Comparison of ENCODE assay signal across 8 cellular contexts in genomic region chr1:227947678-227948492, GRCh38. TPM values are rescaled to one million over a fixed set of nuclear protein-coding genes. Genes with fewer than 3 reads are reported as not detected.
DNase-seq lines count a peak whose midpoint lies in the region; ATAC-seq and TF ChIP-seq lines count a peak whose summit lies in the region.

A gene with protein sequence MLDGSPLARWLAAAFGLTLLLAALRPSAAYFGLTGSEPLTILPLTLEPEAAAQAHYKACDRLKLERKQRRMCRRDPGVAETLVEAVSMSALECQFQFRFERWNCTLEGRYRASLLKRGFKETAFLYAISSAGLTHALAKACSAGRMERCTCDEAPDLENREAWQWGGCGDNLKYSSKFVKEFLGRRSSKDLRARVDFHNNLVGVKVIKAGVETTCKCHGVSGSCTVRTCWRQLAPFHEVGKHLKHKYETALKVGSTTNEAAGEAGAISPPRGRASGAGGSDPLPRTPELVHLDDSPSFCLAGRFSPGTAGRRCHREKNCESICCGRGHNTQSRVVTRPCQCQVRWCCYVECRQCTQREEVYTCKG (minus strand): TSS chr1:227947932. CDS start chr1:227947887, 45 bp downstream.

- H3K4me3 Mint-ChIP-seq in WTC11: peak within 1 kb of the TSS; percentile 82
- peak within 1 kb of the TSS; percentile 61 to 86 (median 76) for H3K4me3 Mint-ChIP-seq in naive thymus-derived CD8-positive, alpha-beta T cell

- peak within 1 kb of the TSS; percentile 49; the same call in 1 of the 2 replicates for H2AFZ ChIP-seq in KMS-11 (ENCODE audit: low read depth)

- POLR2A ChIA-PET in WTC11 (lab: Charles Lee): interaction anchor here (0.6 to 1.1 kb wide), 2 partner anchors 112 to 154 kb away, joined by 3 read pairs; no protein-coding TSS in a partner anchor
- POLR2A ChIA-PET in naive thymus-derived CD8-positive, alpha-beta T cell (lab: Charles Lee): interaction anchor here (0.7 to 4.2 kb wide), 4 partner anchors 127 to 187 kb away, joined by 3 to 19 read pairs (median 4); no protein-coding TSS in a partner anchor

- no peak within 1 kb of the TSS for H3K27ac Mint-ChIP-seq in WTC11
- H3K27ac Mint-ChIP-seq in naive thymus-derived CD8-positive, alpha-beta T cell: no peak within 1 kb of the TSS

- no peaks in the 10 kb centered on the region for H4K20me1 ChIP-seq in KMS-11 (ENCODE audit: insufficient read depth)

- no peak for DNase-seq in activated CD4-positive, CD25-positive, alpha-beta regulatory T cell treated with anti-CD3 and anti-CD28 coated beads, Interleukin-2, amount 50 U/mL, for 72 hours
- peak; percentile 64 for DNase-seq in WTC11 (ENCODE audit: low spot score)
- peak; percentile 47 for DNase-seq in fibroblast of gingiva (ENCODE audit: low read depth)
- DNase-seq in naive thymus-derived CD8-positive, alpha-beta T cell: peak in 2 of 10 donors; percentile 11 to 17

- no peaks in the 10 kb centered on the region for H3K36me3 Mint-ChIP-seq in WTC11
- H3K36me3 Mint-ChIP-seq in naive thymus-derived CD8-positive, alpha-beta T cell: no peaks in the 10 kb centered on the region

- peak within 1 kb of the TSS; percentile 14 for H3K4me3 ChIP-seq in KMS-11 (IDR thresholded peaks at IDR 0.05; ENCODE audit: insufficient read depth, low read depth, low read length)

- H3K27me3 Mint-ChIP-seq in WTC11 (ENCODE audit: low read depth): peaks cover 30% of the 10 kb centered on the region
- H3K27me3 Mint-ChIP-seq in naive thymus-derived CD8-positive, alpha-beta T cell: peaks cover 9 to 31% (median 14%) of the 10 kb centered on the region in 5 donors

- H3K4me1 ChIP-seq in KMS-11 (ENCODE audit: low read depth, poor library complexity, severe bottlenecking): no peaks in the 10 kb centered on the region

- no peaks in the 10 kb centered on the region for H3K9me3 Mint-ChIP-seq in WTC11
- H3K9me3 Mint-ChIP-seq in naive thymus-derived CD8-positive, alpha-beta T cell: no peaks in the 10 kb centered on the region

- H3K27ac ChIP-seq in KMS-11: no peak within 1 kb of the TSS

- H3K27me3 ChIP-seq in KMS-11 (ENCODE audit: insufficient read depth, low read depth): peaks cover 5% of the 10 kb centered on the region; the same call in 1 of the 2 replicates

- no peaks in the 10 kb centered on the region for H3K79me2 ChIP-seq in KMS-11 (ENCODE audit: insufficient read depth, low read depth)

- H3K4me2 ChIP-seq in KMS-11: peak within 1 kb of the TSS; percentile 76

- TF ChIP-seq CTCF in KMS-11 (conservative IDR thresholded peaks at IDR 0.05; ENCODE audit: low read depth, low read length): no peak
- no peak for TF ChIP-seq CTCF in WTC11 (IDR thresholded peaks at IDR 0.05)

- peaks cover 9% of the 10 kb centered on the region for H3K4me1 Mint-ChIP-seq in WTC11
- H3K4me1 Mint-ChIP-seq in naive thymus-derived CD8-positive, alpha-beta T cell: peaks cover 3 to 14% (median 13%) of the 10 kb centered on the region in 4 donors

- H3K9ac ChIP-seq in KMS-11: no peak within 1 kb of the TSS

- ATAC-seq in activated CD4-positive, CD25-positive, alpha-beta regulatory T cell treated with anti-CD3 and anti-CD28 coated beads, Interleukin-2, amount 50 U/mL, for 24 hours: peak; percentile 28 to 45
- ATAC-seq in WTC11 (peak; percentile 53), GM19455 (IDR thresholded peaks at IDR 0.05; ENCODE audit: unreplicated experiment) (no peak), HG03135 (IDR thresholded peaks at IDR 0.05; ENCODE audit: unreplicated experiment) (no peak)
- ATAC-seq in naive thymus-derived CD8-positive, alpha-beta T cell: peak; percentile 37 to 60

- H3K36me3 ChIP-seq in KMS-11 (ENCODE audit: insufficient read depth): no peaks in the 10 kb centered on the region

- CTCF ChIA-PET in WTC11 (lab: Charles Lee): interaction anchor here (0.5 to 4.4 kb wide), 14 partner anchors 8 to 505 kb away, joined by 3 to 25 read pairs (median 4); no protein-coding TSS in a partner anchor

TF ChIP-seq in WTC11, 78 proteins besides CTCF, POLR2A, EP300 and RAD21 (continues in another document):
- no peak for TF ChIP-seq ZBTB43 (CRISPR knock-in tag; IDR thresholded peaks at IDR 0.05)
- no peak for TF ChIP-seq NFATC4 (CRISPR knock-in tag; IDR thresholded peaks at IDR 0.05)
- no peak for TF ChIP-seq SMAD4 (CRISPR knock-in tag; IDR thresholded peaks at IDR 0.05)
- no peak for TF ChIP-seq STAT6 (CRISPR knock-in tag; conservative IDR thresholded peaks at IDR 0.05; ENCODE audit: low read depth)
- TF ChIP-seq TCF7 (CRISPR knock-in tag; IDR thresholded peaks at IDR 0.05; ENCODE audit: low read depth): no peak
- TF ChIP-seq, protein P1, sequence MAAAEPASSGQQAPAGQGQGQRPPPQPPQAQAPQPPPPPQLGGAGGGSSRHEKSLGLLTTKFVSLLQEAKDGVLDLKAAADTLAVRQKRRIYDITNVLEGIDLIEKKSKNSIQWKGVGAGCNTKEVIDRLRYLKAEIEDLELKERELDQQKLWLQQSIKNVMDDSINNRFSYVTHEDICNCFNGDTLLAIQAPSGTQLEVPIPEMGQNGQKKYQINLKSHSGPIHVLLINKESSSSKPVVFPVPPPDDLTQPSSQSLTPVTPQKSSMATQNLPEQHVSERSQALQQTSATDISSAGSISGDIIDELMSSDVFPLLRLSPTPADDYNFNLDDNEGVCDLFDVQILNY (CRISPR knock-in tag; IDR thresholded peaks at IDR 0.05): 0 out of 2 replicates have a peak, but pooled peaks have one; percentile 29
- 0 out of 2 replicates have a peak, but pooled peaks have one; percentile 35 for TF ChIP-seq MAX (CRISPR knock-in tag; IDR thresholded peaks at IDR 0.05)
- TF ChIP-seq, protein P2, sequence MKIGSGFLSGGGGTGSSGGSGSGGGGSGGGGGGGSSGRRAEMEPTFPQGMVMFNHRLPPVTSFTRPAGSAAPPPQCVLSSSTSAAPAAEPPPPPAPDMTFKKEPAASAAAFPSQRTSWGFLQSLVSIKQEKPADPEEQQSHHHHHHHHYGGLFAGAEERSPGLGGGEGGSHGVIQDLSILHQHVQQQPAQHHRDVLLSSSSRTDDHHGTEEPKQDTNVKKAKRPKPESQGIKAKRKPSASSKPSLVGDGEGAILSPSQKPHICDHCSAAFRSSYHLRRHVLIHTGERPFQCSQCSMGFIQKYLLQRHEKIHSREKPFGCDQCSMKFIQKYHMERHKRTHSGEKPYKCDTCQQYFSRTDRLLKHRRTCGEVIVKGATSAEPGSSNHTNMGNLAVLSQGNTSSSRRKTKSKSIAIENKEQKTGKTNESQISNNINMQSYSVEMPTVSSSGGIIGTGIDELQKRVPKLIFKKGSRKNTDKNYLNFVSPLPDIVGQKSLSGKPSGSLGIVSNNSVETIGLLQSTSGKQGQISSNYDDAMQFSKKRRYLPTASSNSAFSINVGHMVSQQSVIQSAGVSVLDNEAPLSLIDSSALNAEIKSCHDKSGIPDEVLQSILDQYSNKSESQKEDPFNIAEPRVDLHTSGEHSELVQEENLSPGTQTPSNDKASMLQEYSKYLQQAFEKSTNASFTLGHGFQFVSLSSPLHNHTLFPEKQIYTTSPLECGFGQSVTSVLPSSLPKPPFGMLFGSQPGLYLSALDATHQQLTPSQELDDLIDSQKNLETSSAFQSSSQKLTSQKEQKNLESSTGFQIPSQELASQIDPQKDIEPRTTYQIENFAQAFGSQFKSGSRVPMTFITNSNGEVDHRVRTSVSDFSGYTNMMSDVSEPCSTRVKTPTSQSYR (CRISPR knock-in tag; IDR thresholded peaks at IDR 0.05): 0 out of 2 replicates have a peak, but pooled peaks have one; percentile 21
- 0 out of 2 replicates have a peak, but pooled peaks have one; percentile 25 for TF ChIP-seq ETV6 (CRISPR knock-in tag; IDR thresholded peaks at IDR 0.05)
- TF ChIP-seq, protein P3, sequence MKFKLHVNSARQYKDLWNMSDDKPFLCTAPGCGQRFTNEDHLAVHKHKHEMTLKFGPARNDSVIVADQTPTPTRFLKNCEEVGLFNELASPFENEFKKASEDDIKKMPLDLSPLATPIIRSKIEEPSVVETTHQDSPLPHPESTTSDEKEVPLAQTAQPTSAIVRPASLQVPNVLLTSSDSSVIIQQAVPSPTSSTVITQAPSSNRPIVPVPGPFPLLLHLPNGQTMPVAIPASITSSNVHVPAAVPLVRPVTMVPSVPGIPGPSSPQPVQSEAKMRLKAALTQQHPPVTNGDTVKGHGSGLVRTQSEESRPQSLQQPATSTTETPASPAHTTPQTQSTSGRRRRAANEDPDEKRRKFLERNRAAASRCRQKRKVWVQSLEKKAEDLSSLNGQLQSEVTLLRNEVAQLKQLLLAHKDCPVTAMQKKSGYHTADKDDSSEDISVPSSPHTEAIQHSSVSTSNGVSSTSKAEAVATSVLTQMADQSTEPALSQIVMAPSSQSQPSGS (CRISPR knock-in tag; IDR thresholded peaks at IDR 0.05; ENCODE audit: borderline replicate concordance, low read depth): no peak

RNA-seq across cellular contexts. Expression of the gene that starts here (rescaled TPM):
- total RNA-seq in WTC11 (2021): 1.1 to 1.5 TPM (median 1.3 TPM) in 3 replicates
- total RNA-seq in naive thymus-derived CD8-positive, alpha-beta T cell: not detected
- not detected for polyA plus RNA-seq in naive thymus-derived CD8-positive, alpha-beta T cell

Comparison
In these comparisons a context has a peak if more than half of its experiments do, and no peak if none do; other contexts are left out.
1. Peak in ATAC-seq in naive thymus-derived CD8-positive, alpha-beta T cell; RNA of the gene not detected or under 1 TPM.
2. ATAC-seq: peak in activated CD4-positive, CD25-positive, alpha-beta regulatory T cell treated with anti-CD3 and anti-CD28 coated beads, Interleukin-2, amount 50 U/mL, for 24 hours (2 of 2) and WTC11 (single experiment); none in GM19455 (single experiment) and HG03135 (single experiment).